In the genomic region with DNA sequence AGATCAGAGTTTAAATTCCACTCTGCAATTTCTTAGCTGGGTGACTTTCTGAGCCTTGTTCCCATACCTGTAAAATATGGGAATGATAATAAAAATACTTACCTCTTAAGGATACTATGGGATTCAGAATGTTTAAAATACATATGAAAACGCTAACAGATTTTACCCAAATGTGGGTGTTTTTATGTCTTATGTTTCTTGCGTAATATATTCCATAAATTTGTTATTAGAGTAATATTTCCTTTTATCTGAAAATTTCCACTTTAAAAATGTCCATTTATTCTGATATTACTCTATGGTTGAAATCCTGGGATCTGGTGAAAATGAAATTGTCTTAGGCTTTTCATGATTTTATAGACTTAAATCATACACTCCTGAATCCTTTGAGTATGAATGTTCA, we compare ENCODE assay signal across 14 cellular contexts. TPM values are rescaled to one million over a fixed set of nuclear protein-coding genes. Genes with fewer than 3 reads are reported as not detected.
DNase-seq lines count a peak whose midpoint lies in the region; ATAC-seq, FAIRE-seq and TF ChIP-seq lines count a peak whose summit lies in the region.
"Had no signal": no experiment of that assay in that cellular context is flagged by ENCODE, and none has a peak within 500 bp of the region (broad histone marks: within the 10 kb centered on the region; RNA-seq: fewer than 3 reads in every experiment).

No MANE protein-coding gene starts in this region.

- H2AFZ ChIP-seq in K562 (ENCODE audit: low read depth, low read length), result no peak overlapping the region

- H3K27me3 Mint-ChIP-seq in stimulated activated naive CD8-positive, alpha-beta T cell treated with anti-CD3 and anti-CD28 coated beads, Interleukin-15, amount 100 ng/mL, for 72 hours, result no peaks in the 10 kb centered on the region
- H3K27me3 Mint-ChIP-seq: CD4-positive, alpha-beta memory T cell had no signal

- no peak overlapping the region for H3K4me3 Mint-ChIP-seq in stimulated activated naive CD8-positive, alpha-beta T cell treated with anti-CD3 and anti-CD28 coated beads, Interleukin-15, amount 100 ng/mL, for 72 hours
- H3K4me3 Mint-ChIP-seq: CD14-positive monocyte; CD4-positive, alpha-beta memory T cell had no signal

- TF ChIP-seq EP300 in K562 (IDR thresholded peaks at IDR 0.05; ENCODE audit: low read length), result no peak

- H3K36me3 ChIP-seq in left ventricle myocardium inferior (no peaks in the 10 kb centered on the region), K562 (ENCODE audit: control insufficient read depth, insufficient read depth, low read length) (no peaks in the 10 kb centered on the region), psoas muscle (ENCODE audit: insufficient read depth in 1 of 2, low read depth in 1 of 2) (no peaks in the 10 kb centered on the region)
- H3K36me3 ChIP-seq: HAP-1 had no signal

- H3K9me3 ChIP-seq in left ventricle myocardium inferior (replicated peaks), result no peaks in the 10 kb centered on the region
- H3K9me3 ChIP-seq in right cardiac atrium (ENCODE audit: control insufficient read depth, low read length), result no peaks in the 10 kb centered on the region
- H3K9me3 ChIP-seq in K562 (replicated peaks; ENCODE audit: control insufficient read depth, insufficient read depth, low read depth, low read length), result no peaks in the 10 kb centered on the region
- H3K9me3 ChIP-seq in psoas muscle, result no peaks in the 10 kb centered on the region
- H3K9me3 ChIP-seq: BLaER1, HAP-1 had no signal

- H3K27me3 ChIP-seq in left ventricle myocardium inferior (ENCODE audit: low read depth) (no peaks in the 10 kb centered on the region), right cardiac atrium (ENCODE audit: control insufficient read depth, insufficient read depth) (no peaks in the 10 kb centered on the region), K562 (ENCODE audit: control insufficient read depth in 2 of 2, insufficient read depth in 2 of 2, low read length in 2 of 2) (no peaks in the 10 kb centered on the region), psoas muscle (ENCODE audit: insufficient read depth in 3 of 3, low read length in 2 of 3) (no peaks in the 10 kb centered on the region)
- H3K27me3 ChIP-seq: BLaER1 had no signal

- H3K4me1 ChIP-seq in left ventricle myocardium inferior (peaks cover 88% of the 10 kb centered on the region), right cardiac atrium (ENCODE audit: control insufficient read depth, insufficient read depth, low read length) (peaks cover 4% of the 10 kb centered on the region), K562 (replicated peaks in 1 of 2; ENCODE audit: control insufficient read depth in 2 of 2, insufficient read depth in 2 of 2, low read length in 2 of 2) (peaks cover 0 to 11% of the 10 kb centered on the region in 2 experiments; a peak in 2 of 5 replicates), psoas muscle (peaks cover 63% of the 10 kb centered on the region)
- H3K4me1 ChIP-seq: BLaER1, HAP-1 had no signal

- peak overlapping the region; percentile 89 for H3K27ac ChIP-seq in left ventricle myocardium inferior (replicated peaks)
- no peak overlapping the region for H3K27ac ChIP-seq in right cardiac atrium (ENCODE audit: low read length)
- H3K27ac ChIP-seq in K562 (ENCODE audit: extremely low read depth, low read depth, low read length), result no peak overlapping the region
- peak overlapping the region; percentile 83 for H3K27ac ChIP-seq in psoas muscle
- H3K27ac ChIP-seq: BLaER1 had no signal

- WGBS in right cardiac atrium, result 97% methylated on average over 2 of the region's 2 CpGs
- WGBS in K562 (ENCODE audit: insufficient coverage, low coverage, missing lambda C conversion rate), result 88% methylated on average over 2 of the region's 2 CpGs
- 96 to 99% (median 98%) methylated on average over 2 of the region's 2 CpGs for WGBS in psoas muscle, 3 donors

- H3K9ac ChIP-seq in K562 (ENCODE audit: insufficient read depth in 1 of 2, low read depth in 2 of 2, low read length in 2 of 2), result no peak overlapping the region
- H3K9ac ChIP-seq: BLaER1 had no signal

- H3K9me1 ChIP-seq in K562 (ENCODE audit: control insufficient read depth, insufficient read depth, low read length), result no peaks in the 10 kb centered on the region

- H4K20me1 ChIP-seq in K562 (replicated peaks; ENCODE audit: control insufficient read depth, insufficient read depth, low read length), result no peaks in the 10 kb centered on the region

- TF ChIP-seq RAD21 in K562 (CRISPR knock-in tag; conservative IDR thresholded peaks at IDR 0.05 in 1 of 2, IDR thresholded peaks at IDR 0.05 in 1 of 2), result no peak

- POLR2A ChIA-PET in K562 (lab: Yijun Ruan, JAX), result interaction anchor here (1.2 kb wide), 1 partner anchor 10 kb away, joined by 5 read pairs; no protein-coding TSS in a partner anchor

- H3K4me2 ChIP-seq in K562 (ENCODE audit: insufficient read depth, low read length), result no peak overlapping the region
- H3K4me2 ChIP-seq: BLaER1 had no signal

- 0 out of 3 replicates have a peak, but pooled peaks cover 4% of the 10 kb centered on the region for H3K79me2 ChIP-seq in K562 (ENCODE audit: control insufficient read depth, insufficient read depth, low read length)

- no peaks in the 10 kb centered on the region for H3K9me3 Mint-ChIP-seq in stimulated activated naive CD8-positive, alpha-beta T cell treated with anti-CD3 and anti-CD28 coated beads, Interleukin-15, amount 100 ng/mL, for 72 hours
- H3K9me3 Mint-ChIP-seq: CD4-positive, alpha-beta memory T cell had no signal

- intact Hi-C loops in left ventricle myocardium inferior (cut with micrococcal nuclease), result no loop called here
- intact Hi-C loops in right cardiac atrium (cut with DNase I), result no loop called here
- intact Hi-C loops in K562 (cut with micrococcal nuclease), result no loop called here
- intact Hi-C loops in psoas muscle (cut with DNase I), result loop anchor here in 1 of 2 donors (5.0 kb wide), 1 partner anchor 36 kb away; no protein-coding TSS in a partner anchor

- in situ Hi-C loops in K562 (cut with MboI), result no loop called here
- in situ Hi-C loops in GM13977 (cut with MboI; ENCODE audit: low pct_unique_long_range_greater_than_20kb, low sequenced_read_pairs, unreplicated experiment), result no loop called here

- CTCF ChIA-PET in K562 (lab: Yijun Ruan, JAX; ENCODE audit: low intra/inter-chr PET ratio), result no interaction called here

- DNase-seq in left ventricle myocardium inferior, result no peak
- no peak for DNase-seq in right cardiac atrium
- no peak for DNase-seq in D721Med (ENCODE audit: insufficient read length, low spot score)
- no peak for DNase-seq in K562 (ENCODE audit: extremely low read depth in 1 of 4, low spot score in 3 of 4)
- no peak for DNase-seq in psoas muscle
- DNase-seq in stimulated activated naive CD8-positive, alpha-beta T cell treated with anti-CD3 and anti-CD28 coated beads, Interleukin-15, amount 100 ng/mL, for 72 hours, result no peak
- no peak for DNase-seq in GM13977 (ENCODE audit: low spot score)
- DNase-seq: 8988T; CD4-positive, alpha-beta memory T cell; DMS79 treated with DMSO at 0.1 percent for 48 hours; GF-D8 had no signal

- TF ChIP-seq POLR2A in K562 (conservative IDR thresholded peaks at IDR 0.05), result no peak

- no peak overlapping the region for H3K4me3 ChIP-seq in left ventricle myocardium inferior
- H3K4me3 ChIP-seq in right cardiac atrium (ENCODE audit: low read length), result no peak overlapping the region
- no peak overlapping the region for H3K4me3 ChIP-seq in K562
- H3K4me3 ChIP-seq in psoas muscle, result no peak overlapping the region
- H3K4me3 ChIP-seq: BLaER1, HAP-1 had no signal

- FAIRE-seq in D721Med (lab: Jason Lieb, UNC), result peak; percentile 67
- no peak for FAIRE-seq in K562 (lab: Jason Lieb, UNC)

- ATAC-seq in right cardiac atrium (no peak), K562 (no peak), psoas muscle (no peak)
- ATAC-seq in stimulated activated naive CD8-positive, alpha-beta T cell treated with anti-CD3 and anti-CD28 coated beads, Interleukin-15, amount 100 ng/mL, for 72 hours, result no peak

- BruUV-seq in K562 (replicated peaks; lab: Mats Ljungman, UMichigan), result no TSS peak

- H3K4me1 Mint-ChIP-seq in stimulated activated naive CD8-positive, alpha-beta T cell treated with anti-CD3 and anti-CD28 coated beads, Interleukin-15, amount 100 ng/mL, for 72 hours, result peaks cover 42% of the 10 kb centered on the region

- TF ChIP-seq CTCF in left ventricle myocardium inferior (IDR thresholded peaks at IDR 0.05; ENCODE audit: borderline replicate concordance), result no peak
- TF ChIP-seq CTCF in D721Med (IDR thresholded peaks at IDR 0.05; ENCODE audit: insufficient read depth, missing control alignments), result no peak
- TF ChIP-seq CTCF in K562 (IDR thresholded peaks at IDR 0.05 in 2 of 3, conservative IDR thresholded peaks at IDR 0.05 in 1 of 3; ENCODE audit: insufficient read depth in 2 of 3, low read depth in 1 of 3, low read length in 3 of 3), result no peak
- no peak for TF ChIP-seq CTCF in psoas muscle (IDR thresholded peaks at IDR 0.05)
- no peak for TF ChIP-seq CTCF in GM13977 (IDR thresholded peaks at IDR 0.05; ENCODE audit: extremely low read depth, insufficient read depth, missing control alignments)

- H3K27ac Mint-ChIP-seq in stimulated activated naive CD8-positive, alpha-beta T cell treated with anti-CD3 and anti-CD28 coated beads, Interleukin-15, amount 100 ng/mL, for 72 hours, result no peak overlapping the region
- H3K27ac Mint-ChIP-seq: CD14-positive monocyte had no signal

RNA-seq across cellular contexts. Expression of a gene that starts 45.5 kb away (rescaled TPM):
- 120 TPM for total RNA-seq in left ventricle myocardium inferior
- total RNA-seq in right cardiac atrium, result 100 to 1,000 TPM in 1 of 4 donors, 10 to 100 TPM in 3; 86.2 to 108 (median 92.0) TPM
- 52.8 TPM for polyA plus RNA-seq in right cardiac atrium
- 23.1 and 46.8 TPM in 2 replicates for total RNA-seq in K562 (2011; cell fraction: chromatin; rRNA removed; ENCODE audit: low replicate concordance)
- 19.0 and 23.3 TPM in 2 replicates for total RNA-seq in K562 (2011; cell fraction: nucleolus; rRNA removed)
- 37.7 and 47.7 TPM in 2 replicates for total RNA-seq in K562 (2011; cell fraction: nucleoplasm; rRNA removed)
- total RNA-seq in K562 (2014; rRNA removed), result 32.3 and 61.1 TPM in 2 replicates
- 35.1 and 38.1 TPM in 2 replicates for total RNA-seq in K562 (2014; rRNA removed; fragmentation: Illumina TruSeq; extraction: Trizol)
- total RNA-seq in K562 (2015; rRNA removed; fragmentation: Illumina TruSeq; extraction: Trizol), result 31.1 and 32.6 TPM in 2 replicates
- 46.6 and 47.5 TPM in 2 replicates for total RNA-seq in K562 (2021)
- polyA plus RNA-seq in K562 (2011; rRNA removed), result 56.0 and 66.5 TPM in 2 replicates
- 38.4 and 50.6 TPM in 2 replicates for polyA plus RNA-seq in K562 (2011; cell fraction: cytosol; rRNA removed)
- polyA plus RNA-seq in K562 (2011; cell fraction: nucleus; rRNA removed), result 26.1 and 32.9 TPM in 2 replicates
- polyA plus RNA-seq in K562 (2012), result 36.3 and 50.2 TPM in 2 replicates
- polyA plus RNA-seq in K562 (2014; fragmentation: Illumina TruSeq; extraction: Trizol), result 50.7 and 70.7 TPM in 2 replicates
- polyA plus RNA-seq in K562 (2014; fragmentation: Nextera tagmentation; extraction: Ambion mirVana), result 10 to 100 TPM; 33.6 to 40.7 TPM
- 49.6 and 55.1 TPM in 2 replicates for polyA plus RNA-seq in K562 (2014; rRNA removed)
- 72.7 and 74.0 TPM in 2 replicates for polyA minus RNA-seq in K562 (2011; rRNA and poly(A)+ RNA removed)
- 32.1 and 37.0 TPM in 2 replicates for polyA minus RNA-seq in K562 (2011; cell fraction: cytosol; rRNA and poly(A)+ RNA removed)
- 24.8 and 45.2 TPM in 2 replicates for polyA minus RNA-seq in K562 (2011; cell fraction: nucleus; rRNA and poly(A)+ RNA removed)
- 10 to 100 TPM; 48.0 to 83.4 (median 72.5) TPM for total RNA-seq in psoas muscle
- polyA plus RNA-seq in psoas muscle, result 10 to 100 TPM in 2 of 3 donors, 1 to 10 TPM in 1; 3.3 to 57.3 (median 13.7) TPM

Comparison
In these comparisons a context has a peak if more than half of its experiments do, and no peak if none do; other contexts are left out.
1. H3K27ac ChIP-seq: peak in left ventricle myocardium inferior (single experiment) and psoas muscle (single experiment); none in right cardiac atrium (single experiment) and K562 (single experiment).